In genomic region chr17:81057079-81057730, GRCh38 we compare ENCODE assay signal across 1 cellular context.
A peak's percentile ranks its signal among the peaks of the same experiment; 100 is the strongest.
TF ChIP-seq lines count a peak whose summit lies in the region.

No MANE protein-coding gene starts in this region.

TF ChIP-seq in K562, 482 proteins besides CTCF, POLR2A, EP300 and RAD21 (continued from another document and continues in another):
- TF ChIP-seq ZBTB40 (IDR thresholded peaks at IDR 0.05): no peak
- TF ChIP-seq ZBTB40 (CRISPR knock-in tag; IDR thresholded peaks at IDR 0.05): no peak
- TF ChIP-seq NFRKB (IDR thresholded peaks at IDR 0.05; ENCODE audit: low read depth): no peak
- no peak for TF ChIP-seq PHB2 (IDR thresholded peaks at IDR 0.05; ENCODE audit: low read depth)
- TF ChIP-seq ZNF354B (CRISPR knock-in tag; IDR thresholded peaks at IDR 0.05): no peak
- no peak for TF ChIP-seq ZNF133 (CRISPR knock-in tag; IDR thresholded peaks at IDR 0.05)
- peak in 1 of 2 experiments; percentile 81; a peak in 2 of 4 replicates for TF ChIP-seq RCOR1 (IDR thresholded peaks at IDR 0.05; ENCODE audit: borderline replicate concordance in 1 of 2, low read depth in 2 of 2, low read length in 2 of 2)
- no peak for TF ChIP-seq ZBTB34 (CRISPR knock-in tag; IDR thresholded peaks at IDR 0.05)
- peak; percentile 27; the same call in 1 of the 2 replicates for TF ChIP-seq CREB1 (IDR thresholded peaks at IDR 0.05)
- peak; percentile 32; the same call in 1 of the 2 replicates for TF ChIP-seq CREB1 (CRISPR knock-in tag; IDR thresholded peaks at IDR 0.05)
- peak; percentile 61 to 69 for TF ChIP-seq NRF1 (conservative IDR thresholded peaks at IDR 0.05 in 1 of 2, IDR thresholded peaks at IDR 0.05 in 1 of 2)
- TF ChIP-seq ZNF217 (CRISPR knock-in tag; IDR thresholded peaks at IDR 0.05): no peak
- TF ChIP-seq ZKSCAN3 (CRISPR knock-in tag; IDR thresholded peaks at IDR 0.05): no peak
- no peak for TF ChIP-seq ZNF707 (CRISPR knock-in tag; conservative IDR thresholded peaks at IDR 0.05)
- TF ChIP-seq SMARCB1 (IDR thresholded peaks at IDR 0.05; ENCODE audit: insufficient read length, low read depth): no peak
- no peak for TF ChIP-seq TSHZ1 (CRISPR knock-in tag; IDR thresholded peaks at IDR 0.05)
- no peak for TF ChIP-seq ZBTB9 (CRISPR knock-in tag; IDR thresholded peaks at IDR 0.05)
- TF ChIP-seq ETV5 (CRISPR knock-in tag; IDR thresholded peaks at IDR 0.05; ENCODE audit: low read depth): no peak
- TF ChIP-seq ESRRB (CRISPR knock-in tag; IDR thresholded peaks at IDR 0.05; ENCODE audit: borderline replicate concordance): no peak
- TF ChIP-seq NFE2 (IDR thresholded peaks at IDR 0.05; ENCODE audit: low read depth): no peak
- peak; percentile 26 to 32 for TF ChIP-seq E2F6 (IDR thresholded peaks at IDR 0.05; ENCODE audit: borderline replicate concordance in 1 of 2, extremely low read depth in 1 of 2, insufficient read depth in 1 of 2, insufficient read length in 1 of 2, low read depth in 1 of 2, low read length in 1 of 2, poor library complexity in 1 of 2, severe bottlenecking in 1 of 2)
- TF ChIP-seq EGR1 (conservative IDR thresholded peaks at IDR 0.05): peak; percentile 49; the same call in 1 of the 2 replicates
- no peak for TF ChIP-seq ETS2 (tag; IDR thresholded peaks at IDR 0.05; ENCODE audit: borderline replicate concordance, poor library complexity, severe bottlenecking)
- TF ChIP-seq ADNP (tag; IDR thresholded peaks at IDR 0.05): no peak
- TF ChIP-seq RUNX1 (IDR thresholded peaks at IDR 0.05; ENCODE audit: low read depth): no peak
- peak; percentile 52; the same call in 1 of the 2 replicates for TF ChIP-seq MYC (IDR thresholded peaks at IDR 0.05; ENCODE audit: low read depth, low read length)
- no peak for TF ChIP-seq MYC (CRISPR knock-in tag; IDR thresholded peaks at IDR 0.05; ENCODE audit: borderline replicate concordance, low read depth)
- no peak for TF ChIP-seq EWSR1 (IDR thresholded peaks at IDR 0.05; ENCODE audit: borderline replicate concordance, low read depth, partially characterized antibody)
- TF ChIP-seq JUN (IDR thresholded peaks at IDR 0.05; ENCODE audit: borderline replicate concordance, low read depth, low read length): 0 out of 2 replicates have a peak, but pooled peaks have one; percentile 25
- no peak for TF ChIP-seq JUN (CRISPR knock-in tag; IDR thresholded peaks at IDR 0.05; ENCODE audit: borderline replicate concordance)
- peak; percentile 74; the same call in 1 of the 2 replicates for TF ChIP-seq ESRRA (IDR thresholded peaks at IDR 0.05; ENCODE audit: borderline replicate concordance, low read depth)
- TF ChIP-seq SMC3 (conservative IDR thresholded peaks at IDR 0.05; ENCODE audit: insufficient read depth, low read depth, low read length): 0 out of 2 replicates have a peak, but pooled peaks have one; percentile 13
- no peak for TF ChIP-seq ILF3 (IDR thresholded peaks at IDR 0.05; ENCODE audit: borderline replicate concordance)
- no peak for TF ChIP-seq CTCFL (IDR thresholded peaks at IDR 0.05; ENCODE audit: borderline replicate concordance, insufficient read depth, low read depth, low read length, poor library complexity, severe bottlenecking)
- TF ChIP-seq E2F3 (CRISPR knock-in tag; IDR thresholded peaks at IDR 0.05): no peak
- no peak for TF ChIP-seq FOXO4 (CRISPR knock-in tag; IDR thresholded peaks at IDR 0.05)
- peak; percentile 81; the same call in 1 of the 2 replicates for TF ChIP-seq MTA3 (IDR thresholded peaks at IDR 0.05; ENCODE audit: borderline replicate concordance)
- no peak for TF ChIP-seq NR2C2 (CRISPR knock-in tag; IDR thresholded peaks at IDR 0.05)
- peak; percentile 64 for TF ChIP-seq NR2C2 (tag; IDR thresholded peaks at IDR 0.05)
- TF ChIP-seq RBFOX2 (IDR thresholded peaks at IDR 0.05; ENCODE audit: low read depth, low read length): 0 out of 2 replicates have a peak, but pooled peaks have one; percentile 24
- TF ChIP-seq RFX1 (IDR thresholded peaks at IDR 0.05): no peak
- TF ChIP-seq MAFF (IDR thresholded peaks at IDR 0.05; ENCODE audit: low read length): no peak
- no peak for TF ChIP-seq ZNF224 (CRISPR knock-in tag; IDR thresholded peaks at IDR 0.05)
- peak; percentile 83 for TF ChIP-seq ZFP36 (IDR thresholded peaks at IDR 0.05; ENCODE audit: low read depth, low read length, partially characterized antibody)
